In the genomic region with DNA sequence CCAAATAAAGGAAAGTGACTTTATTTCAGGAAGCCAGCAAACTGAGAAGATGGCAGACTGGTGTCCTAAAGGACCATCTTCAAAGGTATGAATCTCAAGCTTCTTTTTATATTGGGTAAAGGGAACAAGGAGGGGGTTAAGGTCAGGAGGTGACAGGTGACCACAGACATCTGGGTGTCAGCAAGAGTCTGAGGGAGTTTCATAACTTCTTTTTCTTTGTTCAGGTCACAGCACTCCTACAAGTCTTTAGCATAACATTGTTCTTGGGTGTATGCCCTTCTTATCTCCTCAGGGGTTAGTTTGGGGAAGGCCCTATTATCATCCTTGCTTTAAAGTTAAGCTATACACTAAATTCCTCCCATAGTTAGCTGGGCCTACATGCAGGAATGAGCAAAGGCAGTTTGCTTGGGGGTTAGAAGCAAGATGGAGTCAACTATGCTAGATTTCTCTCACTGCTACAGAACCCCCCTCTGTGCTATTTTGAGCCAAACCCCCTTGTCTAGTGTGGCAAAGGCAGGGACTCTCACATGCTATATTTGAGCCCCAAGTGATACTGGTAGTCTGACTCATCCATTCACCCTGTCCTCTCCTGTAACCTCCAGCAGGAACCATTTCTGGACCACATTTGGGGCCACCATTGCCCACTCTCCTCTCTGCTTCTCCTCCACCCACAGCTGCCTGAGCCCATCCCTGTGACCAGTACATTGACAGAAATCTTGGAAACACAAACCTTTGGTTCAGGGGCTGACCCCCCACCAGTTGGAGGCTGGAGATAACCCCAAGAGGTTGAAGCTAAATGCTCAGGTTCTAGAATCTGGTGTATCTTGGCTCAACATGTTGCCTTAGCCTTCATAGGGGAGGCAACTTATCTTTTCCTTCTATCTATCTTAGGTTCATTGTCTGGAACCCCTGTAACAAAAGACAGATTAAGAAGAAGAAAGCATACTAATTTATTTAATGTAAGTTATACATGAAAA, we compare ENCODE assay signal across 11 cellular contexts. TPM values are rescaled to one million over a fixed set of nuclear protein-coding genes. Genes with fewer than 3 reads are reported as not detected.
DNase-seq lines count a peak whose midpoint lies in the region; ATAC-seq and TF ChIP-seq lines count a peak whose summit lies in the region.
"Had no signal": no experiment of that assay in that cellular context is flagged by ENCODE, and none has a peak within 500 bp of the region (broad histone marks: within the 10 kb centered on the region; RNA-seq: fewer than 3 reads in every experiment).

No MANE protein-coding gene starts in this region.

- intact Hi-C loops in posterior cingulate gyrus (cut with DNase I), result no loop called here
- intact Hi-C loops in activated T-helper 2 cell treated with anti-CD3 and anti-CD28 coated beads, Interferon-gamma antibody, Interleukin-2, Interleukin-4, amounts not matched to agents 10 μg/mL and 5 μg/mL and 100 μg/mL, durations not matched to agents 14 hours and 24 hours and 36 hours (cut with micrococcal nuclease), result no loop called here

- H3K27ac Mint-ChIP-seq in activated T-helper 2 cell treated with anti-CD3 and anti-CD28 coated beads, Interferon-gamma antibody, Interleukin-2, Interleukin-4, amounts not matched to agents 10 μg/mL and 5 μg/mL and 100 μg/mL, durations not matched to agents 14 hours and 24 hours and 36 hours, result no peak overlapping the region

- TF ChIP-seq CTCF in GM13977 (IDR thresholded peaks at IDR 0.05; ENCODE audit: extremely low read depth, insufficient read depth, missing control alignments), result no peak

- ATAC-seq in GM19452 (IDR thresholded peaks at IDR 0.05; ENCODE audit: unreplicated experiment) (peak; percentile 87), HG02798 (IDR thresholded peaks at IDR 0.05; ENCODE audit: poor library complexity, unreplicated experiment) (peak; percentile 88), HG03469 (IDR thresholded peaks at IDR 0.05; ENCODE audit: unreplicated experiment) (peak; percentile 65)
- ATAC-seq: HCT116 had no signal

- DNase-seq in GM13977 (ENCODE audit: low spot score), result peak; percentile 47
- DNase-seq in posterior cingulate gyrus, result no peak
- no peak for DNase-seq in iPS-NIHi7 (ENCODE audit: extremely low spot score)
- DNase-seq in activated T-helper 2 cell treated with anti-CD3 and anti-CD28 coated beads, Interferon-gamma antibody, Interleukin-2, Interleukin-4, amounts not matched to agents 10 μg/mL and 5 μg/mL and 100 μg/mL, durations not matched to agents 14 hours and 24 hours and 36 hours (ENCODE audit: low spot score), result no peak
- DNase-seq in SW 1271 (lab: John Stamatoyannopoulos, UW), result no peak
- DNase-seq: activated CD4-positive, CD25-positive, alpha-beta regulatory T cell; activated naive CD4-positive, alpha-beta T cell had no signal

- H3K9me3 Mint-ChIP-seq in activated T-helper 2 cell treated with anti-CD3 and anti-CD28 coated beads, Interferon-gamma antibody, Interleukin-2, Interleukin-4, amounts not matched to agents 10 μg/mL and 5 μg/mL and 100 μg/mL, durations not matched to agents 14 hours and 24 hours and 36 hours, result peaks cover 15% of the 10 kb centered on the region

- no peaks in the 10 kb centered on the region for H3K36me3 Mint-ChIP-seq in activated T-helper 2 cell treated with anti-CD3 and anti-CD28 coated beads, Interferon-gamma antibody, Interleukin-2, Interleukin-4, amounts not matched to agents 10 μg/mL and 5 μg/mL and 100 μg/mL, durations not matched to agents 14 hours and 24 hours and 36 hours (ENCODE audit: low read depth)

- H3K4me1 Mint-ChIP-seq in activated T-helper 2 cell treated with anti-CD3 and anti-CD28 coated beads, Interferon-gamma antibody, Interleukin-2, Interleukin-4, amounts not matched to agents 10 μg/mL and 5 μg/mL and 100 μg/mL, durations not matched to agents 14 hours and 24 hours and 36 hours (ENCODE audit: low read depth), result no peaks in the 10 kb centered on the region

- H3K4me3 Mint-ChIP-seq in activated T-helper 2 cell treated with anti-CD3 and anti-CD28 coated beads, Interferon-gamma antibody, Interleukin-2, Interleukin-4, amounts not matched to agents 10 μg/mL and 5 μg/mL and 100 μg/mL, durations not matched to agents 14 hours and 24 hours and 36 hours (ENCODE audit: low read depth), result no peak overlapping the region

- in situ Hi-C loops in GM13977 (cut with MboI; ENCODE audit: low pct_unique_long_range_greater_than_20kb, low sequenced_read_pairs, unreplicated experiment), result no loop called here

- no peaks in the 10 kb centered on the region for H3K27me3 Mint-ChIP-seq in activated T-helper 2 cell treated with anti-CD3 and anti-CD28 coated beads, Interferon-gamma antibody, Interleukin-2, Interleukin-4, amounts not matched to agents 10 μg/mL and 5 μg/mL and 100 μg/mL, durations not matched to agents 14 hours and 24 hours and 36 hours (ENCODE audit: low read depth)

RNA-seq across cellular contexts. Expression of a gene that starts 55.5 kb away (rescaled TPM):
- total RNA-seq in activated T-helper 2 cell treated with anti-CD3 and anti-CD28 coated beads, Interferon-gamma antibody, Interleukin-2, Interleukin-4, amounts not matched to agents 10 μg/mL and 5 μg/mL and 100 μg/mL, durations not matched to agents 14 hours and 24 hours and 36 hours, result 0.11 and 0.16 TPM in 2 replicates
